ENCODE assay signal across 14 cellular contexts in the genomic region with DNA sequence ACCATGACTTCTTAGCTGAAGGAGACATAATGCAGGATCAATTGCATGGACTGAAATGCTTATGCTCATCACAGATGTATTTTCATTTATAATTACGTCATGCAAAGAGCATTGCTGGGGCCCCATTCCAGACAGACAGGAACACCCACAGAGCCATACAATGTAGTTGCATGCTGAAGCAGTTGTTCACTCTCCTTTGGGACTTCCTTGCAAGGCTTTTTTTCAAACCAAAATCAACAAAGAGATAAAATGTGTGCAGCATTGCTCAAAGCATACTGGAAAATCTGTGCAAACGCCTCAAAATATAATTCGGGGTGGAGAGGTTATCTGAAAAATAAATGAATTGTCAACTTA.
A peak's percentile ranks its signal among the peaks of the same experiment; 100 is the strongest.
DNase-seq lines count a peak whose midpoint lies in the region; ATAC-seq and TF ChIP-seq lines count a peak whose summit lies in the region.
"Had no signal": no experiment of that assay in that cellular context is flagged by ENCODE, and none has a peak within 500 bp of the region (broad histone marks: within the 10 kb centered on the region; RNA-seq: fewer than 3 reads in every experiment).

No MANE protein-coding gene starts in this region.

- H3K4me1 ChIP-seq in fibroblast of lung (ENCODE audit: control insufficient read depth, extremely low read depth, insufficient read depth, low read length) = no peaks in the 10 kb centered on the region
- H3K4me1 ChIP-seq: psoas muscle had no signal

- H2AFZ ChIP-seq in fibroblast of lung (ENCODE audit: low read length) = no peak overlapping the region

- H3K36me3 Mint-ChIP-seq in osteocyte (ENCODE audit: unreplicated experiment) = no peaks in the 10 kb centered on the region
- H3K36me3 Mint-ChIP-seq: T-cell had no signal

- no peak overlapping the region for H3K4me3 Mint-ChIP-seq in osteocyte (ENCODE audit: unreplicated experiment)
- H3K4me3 Mint-ChIP-seq: T-cell had no signal

- H3K27me3 Mint-ChIP-seq in osteocyte (ENCODE audit: unreplicated experiment) = no peaks in the 10 kb centered on the region
- H3K27me3 Mint-ChIP-seq: T-cell had no signal

- TF ChIP-seq CTCF in fibroblast of lung (conservative IDR thresholded peaks at IDR 0.05 in 1 of 2, IDR thresholded peaks at IDR 0.05 in 1 of 2; ENCODE audit: low read depth in 1 of 2, low read length in 2 of 2) (no peak), osteocyte (IDR thresholded peaks at IDR 0.05) (no peak)

- no peaks in the 10 kb centered on the region for H3K9me3 ChIP-seq in fibroblast of lung (ENCODE audit: control insufficient read depth, insufficient read depth, low read depth, low read length)
- H3K9me3 ChIP-seq: psoas muscle had no signal

- no peaks in the 10 kb centered on the region for H3K9me3 Mint-ChIP-seq in osteocyte (ENCODE audit: unreplicated experiment)

- no peak overlapping the region for H3K4me3 ChIP-seq in fibroblast of lung (replicated peaks in 1 of 4; ENCODE audit: control extremely low read depth in 1 of 4, insufficient read depth in 1 of 4, low read depth in 3 of 4, low read length in 4 of 4)
- H3K4me3 ChIP-seq: psoas muscle, thoracic aorta had no signal

- H3K4me1 Mint-ChIP-seq in osteocyte (ENCODE audit: unreplicated experiment) = peaks cover 51% of the 10 kb centered on the region
- H3K4me1 Mint-ChIP-seq: T-cell had no signal

- H3K27ac ChIP-seq in fibroblast of lung (ENCODE audit: insufficient read depth, low read length) = no peak overlapping the region
- H3K27ac ChIP-seq: 22Rv1, psoas muscle, thoracic aorta had no signal

- ATAC-seq in GM18519 (IDR thresholded peaks at IDR 0.05; ENCODE audit: low FRiP score, unreplicated experiment) (no peak), GM21423 (IDR thresholded peaks at IDR 0.05; ENCODE audit: unreplicated experiment) (no peak)
- ATAC-seq: psoas muscle, T-cell had no signal

- no peaks in the 10 kb centered on the region for H3K36me3 ChIP-seq in fibroblast of lung (ENCODE audit: control insufficient read depth, insufficient read depth, low read length)
- H3K36me3 ChIP-seq: thoracic aorta had no signal

- peak; percentile 9 for DNase-seq in DMS 273 (lab: John Stamatoyannopoulos, UW; ENCODE audit: unreplicated experiment)
- no peak for DNase-seq in DMS 273 treated with DMSO at 0.1 percent for 48 hours (lab: John Stamatoyannopoulos, UW)
- peak; percentile 73 for DNase-seq in NCI-H345 (lab: John Stamatoyannopoulos, UW)
- peak; percentile 36 to 92 for DNase-seq in fibroblast of lung (ENCODE audit: low read depth in 2 of 2)
- no peak for DNase-seq in osteocyte (ENCODE audit: extremely low spot score, unreplicated experiment)
- DNase-seq in mucosa of gallbladder (ENCODE audit: low spot score) = no peak
- DNase-seq: activated effector memory CD4-positive, alpha-beta T cell treated with anti-CD3 and anti-CD28 coated beads, Interleukin-2, amount 50 U/mL, for 16 hours; NCI-H1048; psoas muscle; T-cell had no signal

- peak overlapping the region; percentile 78 for H3K27ac Mint-ChIP-seq in osteocyte (ENCODE audit: unreplicated experiment)
- H3K27ac Mint-ChIP-seq: T-cell had no signal

- H4K20me1 ChIP-seq in fibroblast of lung (ENCODE audit: control insufficient read depth, extremely low read depth, insufficient read depth, low read length) = no peaks in the 10 kb centered on the region

- H3K4me2 ChIP-seq in fibroblast of lung (ENCODE audit: extremely low read depth, insufficient read depth, low read length) = no peak overlapping the region

- no peak overlapping the region for H3K9ac ChIP-seq in fibroblast of lung (ENCODE audit: insufficient read depth, low read length)

- H3K79me2 ChIP-seq in fibroblast of lung (ENCODE audit: control insufficient read depth, insufficient read depth, low read length) = no peaks in the 10 kb centered on the region

- H3K27me3 ChIP-seq in fibroblast of lung (ENCODE audit: control insufficient read depth, insufficient read depth, low read length) = no peaks in the 10 kb centered on the region

Comparison
In these comparisons a context has a peak if more than half of its experiments do, and no peak if none do; other contexts are left out.
1. DNase-seq: peak in DMS 273 (single experiment), NCI-H345 (single experiment) and fibroblast of lung (2 of 2); none in DMS 273 treated with DMSO at 0.1 percent for 48 hours (single experiment), osteocyte (single experiment) and mucosa of gallbladder (single experiment).